8 cellular contexts compared by ENCODE assay signal in the genomic region with DNA sequence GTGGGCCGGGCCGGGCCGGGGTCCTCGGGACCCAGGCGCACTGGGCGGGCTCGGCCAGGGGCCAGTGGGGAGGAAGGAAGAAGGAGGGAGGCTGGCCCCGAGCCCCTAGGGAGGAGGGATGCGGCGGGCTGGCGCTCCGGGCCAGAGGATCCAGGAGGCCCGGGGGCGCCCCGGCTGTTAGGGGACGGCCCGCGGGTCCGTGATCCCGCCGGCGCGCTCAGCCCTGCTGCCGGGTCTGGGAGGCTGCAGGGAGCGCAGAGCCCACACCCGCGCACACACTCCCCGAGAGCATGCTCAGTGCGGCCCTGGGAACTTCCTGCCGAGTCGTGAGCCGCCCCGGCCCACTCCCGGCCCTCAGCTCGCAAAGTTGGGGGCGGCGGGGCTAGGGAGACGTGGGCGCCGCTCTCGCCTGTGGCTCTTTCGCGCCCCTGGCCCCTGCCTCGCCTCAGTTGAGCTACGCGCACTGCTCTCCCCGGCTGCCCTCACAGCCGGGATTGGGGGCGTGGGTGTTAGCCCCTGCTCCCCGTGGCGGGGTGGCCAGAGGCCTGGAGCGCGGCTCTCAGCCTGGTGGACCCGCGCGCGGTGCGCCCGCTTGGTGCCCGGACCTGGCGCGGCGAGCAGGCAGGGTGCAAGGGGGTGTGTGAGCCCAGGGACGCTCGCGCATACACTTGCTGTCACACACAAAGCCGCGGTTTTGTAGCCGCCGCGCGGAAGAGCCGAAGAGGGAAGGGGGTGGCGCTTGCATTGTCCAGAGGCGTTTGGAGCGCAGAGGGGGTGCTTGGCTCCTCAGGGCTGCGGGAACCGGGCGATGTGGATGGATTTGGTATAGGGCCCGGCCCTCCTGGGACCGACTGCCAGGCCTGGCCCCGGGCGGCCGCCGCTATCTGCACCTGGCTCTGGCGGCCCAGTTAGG.
A peak's percentile ranks its signal among the peaks of the same experiment; 100 is the strongest.
DNase-seq lines count a peak whose midpoint lies in the region; ATAC-seq and TF ChIP-seq lines count a peak whose summit lies in the region.

No MANE protein-coding gene starts in this region.

- TF ChIP-seq CTCF in Peyer's patch (IDR thresholded peaks at IDR 0.05) (peak in 1 of 6 experiments; percentile 5), foreskin keratinocyte (conservative IDR thresholded peaks at IDR 0.05) (no peak), neutrophil (IDR thresholded peaks at IDR 0.05) (no peak)

- DNase-seq in AG20443 (ENCODE audit: low spot score), result peak; percentile 90
- peak; percentile 74 to 85 (median 77) for DNase-seq in Peyer's patch
- DNase-seq in activated gamma-delta T cell treated with Interleukin-2 at 50 U/mL for 16 hours, result peak; percentile 62
- DNase-seq in foreskin keratinocyte, result peak in 1 of 2 donors; percentile 25

- H3K27me3 ChIP-seq in Peyer's patch, result no peaks in the 10 kb centered on the region
- no peaks in the 10 kb centered on the region for H3K27me3 ChIP-seq in foreskin keratinocyte
- no peaks in the 10 kb centered on the region for H3K27me3 ChIP-seq in neutrophil
- no peaks in the 10 kb centered on the region for H3K27me3 ChIP-seq in thymus (ENCODE audit: control insufficient read depth, insufficient read depth)

- ATAC-seq in GM19023 (IDR thresholded peaks at IDR 0.05; ENCODE audit: unreplicated experiment) (peak; percentile 57), HG03196 (IDR thresholded peaks at IDR 0.05; ENCODE audit: unreplicated experiment) (peak; percentile 32), foreskin keratinocyte (peak; percentile 42)

- H3K36me3 ChIP-seq in Peyer's patch, result no peaks in the 10 kb centered on the region
- H3K36me3 ChIP-seq in neutrophil, result no peaks in the 10 kb centered on the region
- peaks cover 2% of the 10 kb centered on the region for H3K36me3 ChIP-seq in thymus (ENCODE audit: control insufficient read depth, insufficient read depth)

- H3K27ac ChIP-seq in Peyer's patch, result peak overlapping the region; percentile 93 to 98 (median 96)
- H3K27ac ChIP-seq in foreskin keratinocyte, result peak overlapping the region; percentile 68
- H3K27ac ChIP-seq in neutrophil, result peak overlapping the region; percentile 91
- H3K27ac ChIP-seq in thymus (ENCODE audit: low read depth), result peak overlapping the region; percentile 95

- TF ChIP-seq POLR2A in Peyer's patch (IDR thresholded peaks at IDR 0.05), result peak in 1 of 2 donors; percentile 14

- WGBS in thymus, result 2% methylated on average over 86 of the region's 86 CpGs

- H3K4me1 ChIP-seq in Peyer's patch (peaks cover 13 to 50% (median 19%) of the 10 kb centered on the region in 4 donors), foreskin keratinocyte (peaks cover 11% of the 10 kb centered on the region), neutrophil (ENCODE audit: control insufficient read depth in 1 of 2, insufficient read depth in 1 of 2, low read depth in 1 of 2, low read length in 1 of 2) (peaks cover 56 to 58% of the 10 kb centered on the region in 2 experiments), thymus (ENCODE audit: control insufficient read depth, insufficient read depth, low read length) (peaks cover 20% of the 10 kb centered on the region)

- H3K4me3 ChIP-seq in Peyer's patch, result peak overlapping the region; percentile 79 to 97 (median 94)
- H3K4me3 ChIP-seq in neutrophil (ENCODE audit: low read depth in 1 of 2, low read length in 1 of 2), result peak overlapping the region; percentile 88 to 89
- H3K4me3 ChIP-seq in thymus (ENCODE audit: low read length), result peak overlapping the region; percentile 95

- no peaks in the 10 kb centered on the region for H3K9me3 ChIP-seq in Peyer's patch
- no peaks in the 10 kb centered on the region for H3K9me3 ChIP-seq in neutrophil
- no peaks in the 10 kb centered on the region for H3K9me3 ChIP-seq in thymus (ENCODE audit: control insufficient read depth)
